Comparison of ENCODE assay signal across 1 cellular context in genomic region chr5:143624465-143624864, GRCh38.
TF ChIP-seq lines count a peak whose summit lies in the region.

No MANE protein-coding gene starts in this region.

TF ChIP-seq in IMR-90, 13 proteins besides CTCF, POLR2A, EP300 and RAD21:
- TF ChIP-seq, protein P1, sequence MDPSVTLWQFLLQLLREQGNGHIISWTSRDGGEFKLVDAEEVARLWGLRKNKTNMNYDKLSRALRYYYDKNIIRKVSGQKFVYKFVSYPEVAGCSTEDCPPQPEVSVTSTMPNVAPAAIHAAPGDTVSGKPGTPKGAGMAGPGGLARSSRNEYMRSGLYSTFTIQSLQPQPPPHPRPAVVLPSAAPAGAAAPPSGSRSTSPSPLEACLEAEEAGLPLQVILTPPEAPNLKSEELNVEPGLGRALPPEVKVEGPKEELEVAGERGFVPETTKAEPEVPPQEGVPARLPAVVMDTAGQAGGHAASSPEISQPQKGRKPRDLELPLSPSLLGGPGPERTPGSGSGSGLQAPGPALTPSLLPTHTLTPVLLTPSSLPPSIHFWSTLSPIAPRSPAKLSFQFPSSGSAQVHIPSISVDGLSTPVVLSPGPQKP (IDR thresholded peaks at IDR 0.05; ENCODE audit: borderline replicate concordance, low read depth, low read length): no peak
- TF ChIP-seq SMC3 (IDR thresholded peaks at IDR 0.05; ENCODE audit: low read depth, low read length) (no peak), MAZ (IDR thresholded peaks at IDR 0.05; ENCODE audit: borderline replicate concordance, low read depth, low read length) (no peak), RCOR1 (IDR thresholded peaks at IDR 0.05; ENCODE audit: insufficient replicate concordance, low read length) (no peak), MAFK (IDR thresholded peaks at IDR 0.05; ENCODE audit: low read depth, low read length) (no peak), CEBPB (IDR thresholded peaks at IDR 0.05; ENCODE audit: low read depth, low read length) (no peak), MXI1 (IDR thresholded peaks at IDR 0.05; ENCODE audit: borderline replicate concordance, low read depth, low read length) (no peak), NFE2L2 (IDR thresholded peaks at IDR 0.05; ENCODE audit: low read depth, low read length) (no peak), FOS (IDR thresholded peaks at IDR 0.05; ENCODE audit: low read depth, low read length) (no peak)
